2 cellular contexts compared by ENCODE assay signal in genomic region chr18:59270689-59271257, GRCh38.
TF ChIP-seq lines count a peak whose summit lies in the region.

No MANE protein-coding gene starts in this region.

TF ChIP-seq in HepG2, 621 proteins besides CTCF, POLR2A, EP300 and RAD21:
- TF ChIP-seq CEBPB (IDR thresholded peaks at IDR 0.05; ENCODE audit: borderline replicate concordance, low read depth, low read length) (0 out of 2 replicates have a peak, but pooled peaks have one; percentile 20), PHF8 (CRISPR knock-in tag; IDR thresholded peaks at IDR 0.05) (no peak), RNF219 (CRISPR knock-in tag; IDR thresholded peaks at IDR 0.05) (no peak)

TF ChIP-seq in H1, 55 proteins besides CTCF, POLR2A, EP300 and RAD21:
- TF ChIP-seq EZH2 (IDR thresholded peaks at IDR 0.05; ENCODE audit: low read depth, low read length, severe bottlenecking) (peak; percentile 0), HDAC6 (IDR thresholded peaks at IDR 0.05; ENCODE audit: low read depth, low read length) (no peak), POU5F1 (IDR thresholded peaks at IDR 0.05; ENCODE audit: low read depth, low read length) (no peak), SUZ12 (IDR thresholded peaks at IDR 0.05; ENCODE audit: low read length) (peak; percentile 9; the same call in 1 of the 2 replicates), TCF12 (IDR thresholded peaks at IDR 0.05; ENCODE audit: low read depth, low read length) (no peak), RNF2 (IDR thresholded peaks at IDR 0.05; ENCODE audit: borderline replicate concordance, low read depth, low read length, missing control alignments, poor library complexity, severe bottlenecking) (peak; percentile 88), SRF (IDR thresholded peaks at IDR 0.05; ENCODE audit: low read depth, low read length) (no peak), CTBP2 (IDR thresholded peaks at IDR 0.05; ENCODE audit: borderline replicate concordance, insufficient read depth, insufficient read length, low read length) (no peak), MAFK (IDR thresholded peaks at IDR 0.05; ENCODE audit: low read depth, low read length) (no peak), CHD1 (IDR thresholded peaks at IDR 0.05; ENCODE audit: low read depth, low read length) (no peak), JUND (IDR thresholded peaks at IDR 0.05; ENCODE audit: low read length) (no peak), ATF2 (IDR thresholded peaks at IDR 0.05; ENCODE audit: low read length) (no peak), CBX8 (IDR thresholded peaks at IDR 0.05; ENCODE audit: borderline replicate concordance, low read depth, low read length) (no peak)
